ENCODE assay signal across 1 cellular context in the genomic region with DNA sequence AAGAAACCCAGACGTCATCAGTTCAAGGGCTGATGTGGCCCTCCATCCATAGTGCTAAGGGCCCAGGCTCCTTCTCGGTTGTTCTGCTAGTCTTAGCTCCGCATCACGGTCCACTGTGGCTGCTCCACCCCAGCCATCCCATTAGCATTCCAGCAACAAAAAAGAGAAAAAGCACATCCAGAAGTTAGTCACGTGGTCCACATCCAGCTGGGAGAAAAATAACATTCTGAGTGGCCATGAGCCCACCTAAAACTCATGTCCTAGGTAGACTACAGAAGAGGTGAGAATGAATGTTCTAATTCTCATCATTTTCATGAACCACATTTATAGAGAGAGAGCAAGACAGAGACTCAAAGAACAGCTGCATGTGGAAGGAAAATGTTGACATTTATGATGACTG.
TF ChIP-seq lines count a peak whose summit lies in the region.

No MANE protein-coding gene starts in this region.

TF ChIP-seq in K562, 482 proteins besides CTCF, POLR2A, EP300 and RAD21 (continued from another document):
- TF ChIP-seq, protein P1, sequence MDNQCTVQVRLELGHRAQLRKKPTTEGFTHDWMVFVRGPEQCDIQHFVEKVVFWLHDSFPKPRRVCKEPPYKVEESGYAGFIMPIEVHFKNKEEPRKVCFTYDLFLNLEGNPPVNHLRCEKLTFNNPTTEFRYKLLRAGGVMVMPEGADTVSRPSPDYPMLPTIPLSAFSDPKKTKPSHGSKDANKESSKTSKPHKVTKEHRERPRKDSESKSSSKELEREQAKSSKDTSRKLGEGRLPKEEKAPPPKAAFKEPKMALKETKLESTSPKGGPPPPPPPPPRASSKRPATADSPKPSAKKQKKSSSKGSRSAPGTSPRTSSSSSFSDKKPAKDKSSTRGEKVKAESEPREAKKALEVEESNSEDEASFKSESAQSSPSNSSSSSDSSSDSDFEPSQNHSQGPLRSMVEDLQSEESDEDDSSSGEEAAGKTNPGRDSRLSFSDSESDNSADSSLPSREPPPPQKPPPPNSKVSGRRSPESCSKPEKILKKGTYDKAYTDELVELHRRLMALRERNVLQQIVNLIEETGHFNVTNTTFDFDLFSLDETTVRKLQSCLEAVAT (IDR thresholded peaks at IDR 0.05): no peak
- TF ChIP-seq CBFA2T2 (conservative IDR thresholded peaks at IDR 0.05): 0 out of 2 replicates have a peak, but pooled peaks have one; percentile 16
- no peak for TF ChIP-seq TGIF2 (CRISPR knock-in tag; IDR thresholded peaks at IDR 0.05)
- no peak for TF ChIP-seq ZFP91 (CRISPR knock-in tag; IDR thresholded peaks at IDR 0.05)
- TF ChIP-seq, protein P2, sequence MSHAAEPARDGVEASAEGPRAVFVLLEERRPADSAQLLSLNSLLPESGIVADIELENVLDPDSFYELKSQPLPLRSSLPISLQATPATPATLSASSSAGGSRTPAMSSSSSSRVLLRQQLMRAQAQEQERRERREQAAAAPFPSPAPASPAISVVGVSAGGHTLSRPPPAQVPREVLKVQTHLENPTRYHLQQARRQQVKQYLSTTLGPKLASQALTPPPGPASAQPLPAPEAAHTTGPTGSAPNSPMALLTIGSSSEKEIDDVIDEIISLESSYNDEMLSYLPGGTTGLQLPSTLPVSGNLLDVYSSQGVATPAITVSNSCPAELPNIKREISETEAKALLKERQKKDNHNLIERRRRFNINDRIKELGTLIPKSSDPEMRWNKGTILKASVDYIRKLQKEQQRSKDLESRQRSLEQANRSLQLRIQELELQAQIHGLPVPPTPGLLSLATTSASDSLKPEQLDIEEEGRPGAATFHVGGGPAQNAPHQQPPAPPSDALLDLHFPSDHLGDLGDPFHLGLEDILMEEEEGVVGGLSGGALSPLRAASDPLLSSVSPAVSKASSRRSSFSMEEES (CRISPR knock-in tag; IDR thresholded peaks at IDR 0.05): peak; percentile 77
- no peak for TF ChIP-seq ZNF133 (CRISPR knock-in tag; IDR thresholded peaks at IDR 0.05)
- TF ChIP-seq, protein P3, sequence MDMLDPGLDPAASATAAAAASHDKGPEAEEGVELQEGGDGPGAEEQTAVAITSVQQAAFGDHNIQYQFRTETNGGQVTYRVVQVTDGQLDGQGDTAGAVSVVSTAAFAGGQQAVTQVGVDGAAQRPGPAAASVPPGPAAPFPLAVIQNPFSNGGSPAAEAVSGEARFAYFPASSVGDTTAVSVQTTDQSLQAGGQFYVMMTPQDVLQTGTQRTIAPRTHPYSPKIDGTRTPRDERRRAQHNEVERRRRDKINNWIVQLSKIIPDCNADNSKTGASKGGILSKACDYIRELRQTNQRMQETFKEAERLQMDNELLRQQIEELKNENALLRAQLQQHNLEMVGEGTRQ (CRISPR knock-in tag; IDR thresholded peaks at IDR 0.05): peak; percentile 42; the same call in 1 of the 2 replicates
- TF ChIP-seq MIER1 (IDR thresholded peaks at IDR 0.05; ENCODE audit: low read depth): no peak
- no peak for TF ChIP-seq EGR1 (conservative IDR thresholded peaks at IDR 0.05)
- TF ChIP-seq STAT5B (CRISPR knock-in tag; IDR thresholded peaks at IDR 0.05): no peak
